Comparison of ENCODE assay signal across 9 cellular contexts in genomic region chr2:8676191-8676914, GRCh38. TPM values are rescaled to one million over a fixed set of nuclear protein-coding genes. Genes with fewer than 3 reads are reported as not detected.
DNase-seq lines count a peak whose midpoint lies in the region; ATAC-seq, FAIRE-seq and TF ChIP-seq lines count a peak whose summit lies in the region.
"Had no signal": no experiment of that assay in that cellular context is flagged by ENCODE, and none has a peak within 500 bp of the region (broad histone marks: within the 10 kb centered on the region; RNA-seq: fewer than 3 reads in every experiment).

No MANE protein-coding gene starts in this region.

- no peaks in the 10 kb centered on the region for H3K79me2 ChIP-seq in mammary epithelial cell (ENCODE audit: insufficient read depth, low read length)

- peaks cover 31% of the 10 kb centered on the region for H3K4me1 Mint-ChIP-seq in osteocyte (ENCODE audit: unreplicated experiment)

- H2AFZ ChIP-seq in mammary epithelial cell (ENCODE audit: low read depth, low read length), result peak overlapping the region; percentile 61

- peaks cover 3% of the 10 kb centered on the region for H3K27me3 Mint-ChIP-seq in osteocyte (ENCODE audit: unreplicated experiment)

- H3K27ac Mint-ChIP-seq in osteocyte (ENCODE audit: unreplicated experiment), result no peak overlapping the region

- H3K36me3 ChIP-seq in mammary epithelial cell (ENCODE audit: insufficient read depth, low read length), result no peaks in the 10 kb centered on the region

- no peak for TF ChIP-seq CTCF in mammary epithelial cell (conservative IDR thresholded peaks at IDR 0.05 in 1 of 2, IDR thresholded peaks at IDR 0.05 in 1 of 2; ENCODE audit: extremely low read depth in 1 of 2, insufficient read depth in 1 of 2, low read depth in 1 of 2, low read length in 2 of 2)
- no peak for TF ChIP-seq CTCF in osteocyte (IDR thresholded peaks at IDR 0.05)

- H3K4me1 ChIP-seq in mammary epithelial cell (ENCODE audit: insufficient read depth, low read length), result peaks cover 8% of the 10 kb centered on the region

- peak overlapping the region in 1 of 3 experiments; percentile 7 for H3K4me3 ChIP-seq in mammary epithelial cell (replicated peaks in 1 of 3; ENCODE audit: insufficient read depth in 1 of 3, low read depth in 2 of 3, low read length in 3 of 3)
- peak overlapping the region; percentile 42 for H3K4me3 ChIP-seq in skeletal muscle cell (ENCODE audit: low read depth, low read length)

- peaks cover 4% of the 10 kb centered on the region for H3K27me3 ChIP-seq in mammary epithelial cell (ENCODE audit: insufficient read depth, low read length)

- peaks cover 2% of the 10 kb centered on the region for H3K36me3 Mint-ChIP-seq in osteocyte (ENCODE audit: unreplicated experiment)

- no TSS peak for BruUV-seq in mammary epithelial cell (replicated peaks; lab: Mats Ljungman, UMichigan)

- DNase-seq in G401 (ENCODE audit: low spot score), result peak; percentile 34
- no peak for DNase-seq in mammary epithelial cell
- DNase-seq in iPS-NIHi7 (ENCODE audit: extremely low spot score), result peak; percentile 61
- DNase-seq in skeletal muscle cell (ENCODE audit: low read depth), result no peak
- no peak for DNase-seq in urothelium cell line (ENCODE audit: low spot score)
- DNase-seq in OCI-M1 (lab: John Stamatoyannopoulos, UW), result no peak
- no peak for DNase-seq in osteocyte (ENCODE audit: extremely low spot score, unreplicated experiment)

- CTCF ChIA-PET in mammary epithelial cell (lab: Charles Lee; ENCODE audit: low non-redundant PET), result no interaction called here

- H3K9me3 ChIP-seq in mammary epithelial cell (replicated peaks; ENCODE audit: insufficient read depth, low read length), result peaks cover 2% of the 10 kb centered on the region

- dilution Hi-C loops in mammary epithelial cell (cut with HindIII; ENCODE audit: low sequenced_read_pairs), result no loop called here

- in situ Hi-C loops in G401 (cut with HindIII; ENCODE audit: low sequenced_read_pairs), result no loop called here
- in situ Hi-C loops in mammary epithelial cell (cut with MboI; ENCODE audit: low sequenced_read_pairs in 2 of 2), result loop anchor here (25.0 kb wide), 3 partner anchors 989 to 1564 kb away; no protein-coding TSS in a partner anchor

- H3K4me2 ChIP-seq in mammary epithelial cell (ENCODE audit: insufficient read depth, low read depth, low read length), result peak overlapping the region; percentile 73

- ATAC-seq in GM18861 (IDR thresholded peaks at IDR 0.05; ENCODE audit: unreplicated experiment), result no peak

- no peak overlapping the region for H3K9ac ChIP-seq in mammary epithelial cell (ENCODE audit: insufficient read depth, low read length)

- H3K4me3 Mint-ChIP-seq in osteocyte (ENCODE audit: unreplicated experiment), result no peak overlapping the region

- FAIRE-seq in urothelium cell line (lab: Jason Lieb, UNC), result no peak
- FAIRE-seq: islet of Langerhans had no signal

- H3K27ac ChIP-seq in mammary epithelial cell (ENCODE audit: insufficient read depth, low read depth, low read length), result no peak overlapping the region

- intact Hi-C loops in mammary epithelial cell (cut with micrococcal nuclease), result no loop called here

- WGBS in mammary epithelial cell (ENCODE audit: low coverage, missing lambda C conversion rate), result 50% methylated on average over 28 of the region's 51 CpGs

- H3K9me3 Mint-ChIP-seq in osteocyte (ENCODE audit: unreplicated experiment), result peaks cover 12% of the 10 kb centered on the region

- H4K20me1 ChIP-seq in mammary epithelial cell (ENCODE audit: insufficient read depth, low read length), result no peaks in the 10 kb centered on the region

RNA-seq across cellular contexts. Expression of gene ID2, which starts 5.5 kb away (rescaled TPM):
- total RNA-seq in G401 (2014; rRNA removed; shearing (Covaris generic)), result 293 and 327 TPM in 2 replicates
- total RNA-seq in mammary epithelial cell (1 to 10 TPM; 4.4 to 8.7 TPM), osteocyte (9.3 and 11.9 TPM in 2 replicates)
- 14.7 TPM for polyA plus RNA-seq in mammary epithelial cell
- not detected for polyA minus RNA-seq in mammary epithelial cell

Comparison
In these comparisons a context has a peak if more than half of its experiments do, and no peak if none do; other contexts are left out.
1. DNase-seq: peak in G401 (single experiment) and iPS-NIHi7 (single experiment); none in mammary epithelial cell (single experiment), skeletal muscle cell (single experiment), urothelium cell line (single experiment), OCI-M1 (single experiment) and osteocyte (single experiment).
2. RNA of gene ID2, which starts 5.5 kb away (total RNA-seq): 293 to 327 TPM in G401; 9.3 to 11.9 TPM in osteocyte and 4.4 to 8.7 TPM in mammary epithelial cell; every median in the first group is over 10 times any median in the second.